ENCODE assay signal across 8 cellular contexts in the genomic region with DNA sequence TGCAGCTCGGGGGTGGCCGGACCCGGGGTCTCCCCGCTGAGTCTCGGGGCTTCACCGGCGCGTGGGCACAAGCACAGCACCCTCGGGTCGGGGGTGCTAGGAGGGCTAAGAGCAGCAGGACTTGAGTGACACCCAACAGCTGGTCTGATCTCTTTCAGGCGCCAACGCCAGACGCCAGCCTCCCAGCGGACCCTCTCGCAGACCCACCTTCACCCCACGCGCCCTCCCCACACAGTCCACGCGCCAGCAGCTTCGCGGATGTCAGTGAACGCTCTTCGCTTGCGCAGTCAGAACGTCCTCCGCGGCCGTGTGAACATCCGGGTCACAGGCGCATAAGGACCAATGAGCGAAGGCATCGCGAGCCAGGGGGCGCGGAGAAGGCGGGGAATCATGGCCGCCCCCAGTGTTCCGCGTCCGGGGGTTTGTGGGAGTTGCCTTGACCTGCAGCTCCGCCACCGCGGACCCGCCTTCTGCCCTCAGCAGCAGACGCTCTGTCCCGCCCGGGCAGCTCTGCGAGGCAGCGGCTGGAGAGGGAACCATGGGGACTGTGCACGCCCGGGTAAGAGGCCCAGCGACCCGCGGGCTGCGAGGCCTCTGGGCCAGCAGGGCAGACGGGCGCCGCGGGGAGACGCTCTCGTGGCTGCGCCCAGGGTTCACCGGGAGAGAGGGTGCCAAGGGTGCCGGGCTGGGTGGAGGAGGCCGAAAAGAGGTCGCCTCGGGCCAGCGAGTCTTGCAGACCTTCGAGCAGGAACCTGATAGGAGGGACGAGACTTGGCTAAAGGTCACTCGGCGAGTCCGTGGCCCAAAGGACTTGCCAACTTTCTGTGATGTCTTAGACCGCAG. TPM values are rescaled to one million over a fixed set of nuclear protein-coding genes. Genes with fewer than 3 reads are reported as not detected.
A peak's percentile ranks its signal among the peaks of the same experiment; 100 is the strongest.
DNase-seq lines count a peak whose midpoint lies in the region; ATAC-seq and TF ChIP-seq lines count a peak whose summit lies in the region.

A gene (plus strand): TSS at position 403 of the 843 bp plus-strand sequence. CDS start 136 bp downstream, at position 539.

- peaks cover 3% of the 10 kb centered on the region for H3K36me3 Mint-ChIP-seq in T-helper 1 cell treated with Interleukin-12 subunit alpha and Interleukin-12 subunit beta and Interleukin-4 antibody, amounts not matched to agents 30 μg/mL and 1 μg/mL, for 36 hours (ENCODE audit: low read depth)
- peaks cover 2% of the 10 kb centered on the region for H3K36me3 Mint-ChIP-seq in progenitor cell of endocrine pancreas (ENCODE audit: insufficient read depth)

- H3K9me3 Mint-ChIP-seq in T-helper 1 cell treated with Interleukin-12 subunit alpha and Interleukin-12 subunit beta and Interleukin-4 antibody, amounts not matched to agents 30 μg/mL and 1 μg/mL, for 36 hours, result no peaks in the 10 kb centered on the region
- no peaks in the 10 kb centered on the region for H3K9me3 Mint-ChIP-seq in progenitor cell of endocrine pancreas (ENCODE audit: low read depth)

- peak within 1 kb of the TSS; percentile 95 for H3K4me3 Mint-ChIP-seq in T-helper 1 cell treated with Interleukin-12 subunit alpha and Interleukin-12 subunit beta and Interleukin-4 antibody, amounts not matched to agents 30 μg/mL and 1 μg/mL, for 36 hours
- peak within 1 kb of the TSS; percentile 95 for H3K4me3 Mint-ChIP-seq in progenitor cell of endocrine pancreas (ENCODE audit: low read depth)

- H3K27ac Mint-ChIP-seq in T-helper 1 cell treated with Interleukin-12 subunit alpha and Interleukin-12 subunit beta and Interleukin-4 antibody, amounts not matched to agents 30 μg/mL and 1 μg/mL, for 36 hours, result peak within 1 kb of the TSS; percentile 93
- H3K27ac Mint-ChIP-seq in progenitor cell of endocrine pancreas, result peak within 1 kb of the TSS; percentile 95

- intact Hi-C loops in left cardiac atrium (cut with DNase I), result loop anchor here in 1 of 2 donors (10.0 kb wide), 1 partner anchor 140 kb away; a partner anchor contains a TSS

- no peak for TF ChIP-seq CTCF in GM12875 (IDR thresholded peaks at IDR 0.05; ENCODE audit: borderline replicate concordance, insufficient read depth, low read depth, low read length)
- TF ChIP-seq CTCF in progenitor cell of endocrine pancreas (IDR thresholded peaks at IDR 0.05; ENCODE audit: unreplicated experiment), result no peak

- DNase-seq in NCI-H1417 treated with DMSO at 0.1 percent for 48 hours (lab: John Stamatoyannopoulos, UW) (peak; percentile 24), amniotic stem cell (lab: John Stamatoyannopoulos, UW) (peak; percentile 87), left cardiac atrium (peak; percentile 96), progenitor cell of endocrine pancreas (ENCODE audit: low spot score, unreplicated experiment) (peak; percentile 82), ureter (ENCODE audit: low spot score) (peak; percentile 95)

- peak; percentile 92 for ATAC-seq in HG02763 (IDR thresholded peaks at IDR 0.05; ENCODE audit: unreplicated experiment)
- peak; percentile 97 to 99 for ATAC-seq in left cardiac atrium

- H3K4me3 ChIP-seq in GM12875 (ENCODE audit: low read depth, low read length), result peak within 1 kb of the TSS; percentile 67

- peaks cover 24% of the 10 kb centered on the region for H3K4me1 Mint-ChIP-seq in T-helper 1 cell treated with Interleukin-12 subunit alpha and Interleukin-12 subunit beta and Interleukin-4 antibody, amounts not matched to agents 30 μg/mL and 1 μg/mL, for 36 hours (ENCODE audit: low read depth)
- H3K4me1 Mint-ChIP-seq in progenitor cell of endocrine pancreas (ENCODE audit: low read depth), result peaks cover 24% of the 10 kb centered on the region

- H3K27me3 Mint-ChIP-seq in T-helper 1 cell treated with Interleukin-12 subunit alpha and Interleukin-12 subunit beta and Interleukin-4 antibody, amounts not matched to agents 30 μg/mL and 1 μg/mL, for 36 hours (ENCODE audit: low read depth), result no peaks in the 10 kb centered on the region
- no peaks in the 10 kb centered on the region for H3K27me3 Mint-ChIP-seq in progenitor cell of endocrine pancreas

RNA-seq across cellular contexts. Expression of the gene that starts here (rescaled TPM):
- total RNA-seq in left cardiac atrium (10 to 100 TPM; 55.5 to 67.6 TPM), progenitor cell of endocrine pancreas (50.9 and 53.7 TPM in 2 replicates), ureter (38.7 TPM)

Comparison
In these comparisons a context has a peak if more than half of its experiments do, and no peak if none do; other contexts are left out.
1. Peak in every context shown above with its lines: DNase-seq, ATAC-seq and H3K4me3 ChIP-seq.
2. DNase-seq: peak in every context shown above with its lines; median percentile 96 in left cardiac atrium; 95 in ureter; 87 in amniotic stem cell; 82 in progenitor cell of endocrine pancreas; 24 in NCI-H1417 treated with DMSO at 0.1 percent for 48 hours.